1 cellular context compared by ENCODE assay signal in the genomic region with DNA sequence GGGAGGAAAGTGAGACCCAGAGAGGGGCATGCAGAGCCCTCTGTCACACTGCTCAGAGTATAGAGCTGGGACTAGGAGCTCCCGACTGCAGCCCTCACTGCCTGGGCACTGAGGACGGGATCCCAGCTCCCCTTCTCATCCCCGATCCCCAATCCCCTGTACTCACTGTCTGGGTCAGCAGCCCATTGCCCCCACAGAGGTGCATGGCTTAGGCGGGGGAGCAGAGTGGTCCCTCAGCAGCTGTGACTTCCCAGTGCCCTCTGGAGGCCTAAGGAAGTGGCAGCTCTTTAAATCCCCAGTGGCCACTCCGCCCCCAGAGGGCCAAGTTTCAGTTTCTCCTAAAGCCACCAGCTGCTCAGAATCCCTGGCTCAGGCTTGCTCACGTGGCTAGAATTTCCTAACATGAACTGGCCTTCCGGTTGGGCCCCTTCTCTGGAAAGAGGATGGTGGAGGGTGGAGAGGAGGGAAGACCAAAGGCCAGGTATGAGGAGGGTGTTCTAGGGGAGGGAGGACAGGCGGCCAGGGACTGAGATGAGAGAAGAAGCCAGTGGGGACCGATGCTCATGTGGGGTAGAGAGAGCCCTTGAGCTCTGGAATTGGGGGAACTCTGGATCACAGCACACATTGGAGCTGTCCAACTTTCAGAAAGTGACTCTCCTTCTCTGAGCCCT.
TF ChIP-seq lines count a peak whose summit lies in the region.

Gene BATF2 (minus strand): TSS at position 262 of the 671 bp plus-strand sequence. CDS start 57 bp downstream, at position 205.

TF ChIP-seq in HepG2, 621 proteins besides CTCF, POLR2A, EP300 and RAD21 (continued from another document and continues in another):
- TF ChIP-seq GABPB1 (CRISPR knock-in tag; IDR thresholded peaks at IDR 0.05): peak; percentile 84
- TF ChIP-seq, protein P1, sequence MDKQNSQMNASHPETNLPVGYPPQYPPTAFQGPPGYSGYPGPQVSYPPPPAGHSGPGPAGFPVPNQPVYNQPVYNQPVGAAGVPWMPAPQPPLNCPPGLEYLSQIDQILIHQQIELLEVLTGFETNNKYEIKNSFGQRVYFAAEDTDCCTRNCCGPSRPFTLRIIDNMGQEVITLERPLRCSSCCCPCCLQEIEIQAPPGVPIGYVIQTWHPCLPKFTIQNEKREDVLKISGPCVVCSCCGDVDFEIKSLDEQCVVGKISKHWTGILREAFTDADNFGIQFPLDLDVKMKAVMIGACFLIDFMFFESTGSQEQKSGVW (CRISPR knock-in tag; IDR thresholded peaks at IDR 0.05; ENCODE audit: borderline replicate concordance): no peak
- TF ChIP-seq MYC (CRISPR knock-in tag; IDR thresholded peaks at IDR 0.05; ENCODE audit: borderline replicate concordance): peak; percentile 82; the same call in 1 of the 2 replicates
- no peak for TF ChIP-seq NFATC3 (CRISPR knock-in tag; IDR thresholded peaks at IDR 0.05)
- no peak for TF ChIP-seq FOXM1 (CRISPR knock-in tag; IDR thresholded peaks at IDR 0.05)
- no peak for TF ChIP-seq DNMT1 (CRISPR knock-in tag; IDR thresholded peaks at IDR 0.05)
- no peak for TF ChIP-seq ZBTB8A (CRISPR knock-in tag; IDR thresholded peaks at IDR 0.05; ENCODE audit: borderline replicate concordance, low read depth)
- peak; percentile 36 for TF ChIP-seq TEAD3 (CRISPR knock-in tag; optimal IDR thresholded peaks at IDR 0.05; ENCODE audit: borderline replicate concordance)
- TF ChIP-seq PCBP1 (IDR thresholded peaks at IDR 0.05; ENCODE audit: borderline replicate concordance, low read depth, low read length): no peak
- TF ChIP-seq JARID2 (CRISPR knock-in tag; IDR thresholded peaks at IDR 0.05; ENCODE audit: insufficient replicate concordance): no peak
- TF ChIP-seq CCDC6 (CRISPR knock-in tag; IDR thresholded peaks at IDR 0.05): peak; percentile 91; the same call in 1 of the 2 replicates
- no peak for TF ChIP-seq IKZF4 (CRISPR knock-in tag; IDR thresholded peaks at IDR 0.05; ENCODE audit: borderline replicate concordance, low read depth, not compliant biosample characterization)
- TF ChIP-seq POLR2AphosphoS2 (IDR thresholded peaks at IDR 0.05; ENCODE audit: low read depth, low read length): no peak
- peak; percentile 89 for TF ChIP-seq ZNF891 (CRISPR knock-in tag; IDR thresholded peaks at IDR 0.05)
- 0 out of 2 replicates have a peak, but pooled peaks have one; percentile 25 for TF ChIP-seq ZNF839 (CRISPR knock-in tag; IDR thresholded peaks at IDR 0.05; ENCODE audit: borderline replicate concordance)
- TF ChIP-seq ZBTB3 (CRISPR knock-in tag; IDR thresholded peaks at IDR 0.05; ENCODE audit: borderline replicate concordance, low read depth): no peak
- TF ChIP-seq NCOA5 (CRISPR knock-in tag; IDR thresholded peaks at IDR 0.05): no peak
- TF ChIP-seq, protein P2, sequence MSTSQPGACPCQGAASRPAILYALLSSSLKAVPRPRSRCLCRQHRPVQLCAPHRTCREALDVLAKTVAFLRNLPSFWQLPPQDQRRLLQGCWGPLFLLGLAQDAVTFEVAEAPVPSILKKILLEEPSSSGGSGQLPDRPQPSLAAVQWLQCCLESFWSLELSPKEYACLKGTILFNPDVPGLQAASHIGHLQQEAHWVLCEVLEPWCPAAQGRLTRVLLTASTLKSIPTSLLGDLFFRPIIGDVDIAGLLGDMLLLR (CRISPR knock-in tag; IDR thresholded peaks at IDR 0.05): no peak
- no peak for TF ChIP-seq GTF3A (CRISPR knock-in tag; conservative IDR thresholded peaks at IDR 0.05)
- peak; percentile 52 for TF ChIP-seq FOXP4 (CRISPR knock-in tag; IDR thresholded peaks at IDR 0.05)
- TF ChIP-seq CCAR2 (optimal IDR thresholded peaks at IDR 0.05; ENCODE audit: low read depth, low read length): no peak
- TF ChIP-seq POGZ (CRISPR knock-in tag; IDR thresholded peaks at IDR 0.05): peak; percentile 67
- TF ChIP-seq ZNF354B (CRISPR knock-in tag; IDR thresholded peaks at IDR 0.05): no peak
- TF ChIP-seq ZFP90 (CRISPR knock-in tag; IDR thresholded peaks at IDR 0.05; ENCODE audit: borderline replicate concordance): 0 out of 2 replicates have a peak, but pooled peaks have one; percentile 32
- no peak for TF ChIP-seq PHB2 (IDR thresholded peaks at IDR 0.05; ENCODE audit: partially characterized antibody)
- no peak for TF ChIP-seq HES4 (CRISPR knock-in tag; IDR thresholded peaks at IDR 0.05; ENCODE audit: borderline replicate concordance)
- no peak for TF ChIP-seq ATF7-NPFF (CRISPR knock-in tag; IDR thresholded peaks at IDR 0.05; ENCODE audit: low read depth)
- TF ChIP-seq, protein P3, sequence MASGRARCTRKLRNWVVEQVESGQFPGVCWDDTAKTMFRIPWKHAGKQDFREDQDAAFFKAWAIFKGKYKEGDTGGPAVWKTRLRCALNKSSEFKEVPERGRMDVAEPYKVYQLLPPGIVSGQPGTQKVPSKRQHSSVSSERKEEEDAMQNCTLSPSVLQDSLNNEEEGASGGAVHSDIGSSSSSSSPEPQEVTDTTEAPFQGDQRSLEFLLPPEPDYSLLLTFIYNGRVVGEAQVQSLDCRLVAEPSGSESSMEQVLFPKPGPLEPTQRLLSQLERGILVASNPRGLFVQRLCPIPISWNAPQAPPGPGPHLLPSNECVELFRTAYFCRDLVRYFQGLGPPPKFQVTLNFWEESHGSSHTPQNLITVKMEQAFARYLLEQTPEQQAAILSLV (CRISPR knock-in tag; IDR thresholded peaks at IDR 0.05; ENCODE audit: borderline replicate concordance): no peak; the same call in 1 of the 2 replicates
- no peak for TF ChIP-seq MEIS2 (CRISPR knock-in tag; IDR thresholded peaks at IDR 0.05)
- TF ChIP-seq, protein P4, sequence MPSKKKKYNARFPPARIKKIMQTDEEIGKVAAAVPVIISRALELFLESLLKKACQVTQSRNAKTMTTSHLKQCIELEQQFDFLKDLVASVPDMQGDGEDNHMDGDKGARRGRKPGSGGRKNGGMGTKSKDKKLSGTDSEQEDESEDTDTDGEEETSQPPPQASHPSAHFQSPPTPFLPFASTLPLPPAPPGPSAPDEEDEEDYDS (CRISPR knock-in tag; IDR thresholded peaks at IDR 0.05): peak; percentile 94
- TF ChIP-seq CBX2 (IDR thresholded peaks at IDR 0.05; ENCODE audit: low read depth, low read length): no peak
- no peak for TF ChIP-seq CBX2 (CRISPR knock-in tag; IDR thresholded peaks at IDR 0.05; ENCODE audit: low read depth)
- TF ChIP-seq ZMAT3 (CRISPR knock-in tag; conservative IDR thresholded peaks at IDR 0.05): no peak
- no peak for TF ChIP-seq TMF1 (CRISPR knock-in tag; IDR thresholded peaks at IDR 0.05; ENCODE audit: low read depth)
- TF ChIP-seq ZNF343 (CRISPR knock-in tag; IDR thresholded peaks at IDR 0.05): 0 out of 2 replicates have a peak, but pooled peaks have one; percentile 32
- TF ChIP-seq ZNF614 (CRISPR knock-in tag; IDR thresholded peaks at IDR 0.05; ENCODE audit: borderline replicate concordance): 0 out of 2 replicates have a peak, but pooled peaks have one; percentile 31
- TF ChIP-seq TAF1 (CRISPR knock-in tag; IDR thresholded peaks at IDR 0.05): peak; percentile 65; the same call in 1 of the 2 replicates
- no peak; the same call in 1 of the 2 replicates for TF ChIP-seq ZNF749 (CRISPR knock-in tag; IDR thresholded peaks at IDR 0.05; ENCODE audit: borderline replicate concordance)
- no peak for TF ChIP-seq ZNF3 (CRISPR knock-in tag; IDR thresholded peaks at IDR 0.05)
- no peak for TF ChIP-seq ZNF256 (CRISPR knock-in tag; conservative IDR thresholded peaks at IDR 0.05)
- no peak for TF ChIP-seq EHMT2 (IDR thresholded peaks at IDR 0.05; ENCODE audit: borderline replicate concordance, low read depth, low read length)
- no peak for TF ChIP-seq RFXANK (CRISPR knock-in tag; IDR thresholded peaks at IDR 0.05)
- no peak for TF ChIP-seq MATR3 (CRISPR knock-in tag; IDR thresholded peaks at IDR 0.05)
- TF ChIP-seq SALL1 (CRISPR knock-in tag; IDR thresholded peaks at IDR 0.05): peak; percentile 75
- TF ChIP-seq CREB3 (CRISPR knock-in tag; IDR thresholded peaks at IDR 0.05): no peak
- TF ChIP-seq CHCHD3 (CRISPR knock-in tag; IDR thresholded peaks at IDR 0.05): no peak
- no peak for TF ChIP-seq ZNF781 (CRISPR knock-in tag; IDR thresholded peaks at IDR 0.05; ENCODE audit: borderline replicate concordance, not compliant biosample characterization)
- no peak for TF ChIP-seq GPN1 (CRISPR knock-in tag; IDR thresholded peaks at IDR 0.05; ENCODE audit: borderline replicate concordance)
- TF ChIP-seq ZNF253 (CRISPR knock-in tag; IDR thresholded peaks at IDR 0.05; ENCODE audit: borderline replicate concordance): no peak
- TF ChIP-seq, protein P5, sequence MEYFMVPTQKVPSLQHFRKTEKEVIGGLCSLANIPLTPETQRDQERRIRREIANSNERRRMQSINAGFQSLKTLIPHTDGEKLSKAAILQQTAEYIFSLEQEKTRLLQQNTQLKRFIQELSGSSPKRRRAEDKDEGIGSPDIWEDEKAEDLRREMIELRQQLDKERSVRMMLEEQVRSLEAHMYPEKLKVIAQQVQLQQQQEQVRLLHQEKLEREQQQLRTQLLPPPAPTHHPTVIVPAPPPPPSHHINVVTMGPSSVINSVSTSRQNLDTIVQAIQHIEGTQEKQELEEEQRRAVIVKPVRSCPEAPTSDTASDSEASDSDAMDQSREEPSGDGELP (IDR thresholded peaks at IDR 0.05; ENCODE audit: borderline replicate concordance, low read depth): peak; percentile 95
- TF ChIP-seq, protein P6, sequence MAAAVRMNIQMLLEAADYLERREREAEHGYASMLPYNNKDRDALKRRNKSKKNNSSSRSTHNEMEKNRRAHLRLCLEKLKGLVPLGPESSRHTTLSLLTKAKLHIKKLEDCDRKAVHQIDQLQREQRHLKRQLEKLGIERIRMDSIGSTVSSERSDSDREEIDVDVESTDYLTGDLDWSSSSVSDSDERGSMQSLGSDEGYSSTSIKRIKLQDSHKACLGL (CRISPR knock-in tag; IDR thresholded peaks at IDR 0.05): no peak
- 0 out of 2 replicates have a peak, but pooled peaks have one; percentile 19 for TF ChIP-seq RERE (CRISPR knock-in tag; IDR thresholded peaks at IDR 0.05; ENCODE audit: low read depth)
